10 cellular contexts compared by ENCODE assay signal in the genomic region with DNA sequence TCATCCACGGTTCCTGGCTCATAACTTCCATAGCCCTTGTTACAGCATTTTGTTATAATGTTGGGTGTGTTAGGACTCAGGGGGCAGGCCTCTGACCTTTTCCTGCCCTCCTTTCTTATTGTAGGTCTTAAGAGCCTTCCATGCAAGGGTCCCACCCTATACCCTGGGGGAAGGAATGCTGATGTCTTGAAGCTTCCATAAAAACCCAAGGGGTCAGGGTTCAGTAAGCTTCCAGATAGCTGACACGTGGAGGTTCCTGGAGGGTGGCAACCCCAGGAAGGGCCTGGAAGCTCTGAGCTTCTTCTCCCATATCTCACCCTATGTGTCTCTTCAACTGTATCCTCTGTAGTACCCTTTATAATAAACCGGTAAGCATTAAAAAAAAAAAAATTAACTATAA.
"Had no signal": no experiment of that assay in that cellular context is flagged by ENCODE, and none has a peak within 500 bp of the region (broad histone marks: within the 10 kb centered on the region; RNA-seq: fewer than 3 reads in every experiment).

No MANE protein-coding gene starts in this region.

- H3K4me2 ChIP-seq: GM23338, KMS-11 had no signal

- DNase-seq: H9, HCEC 1CT, KBM-7 had no signal

- FAIRE-seq: H1, H54, HepG2 had no signal

- H3K9me3 Mint-ChIP-seq: GM23338, IgD-negative memory B cell had no signal

- H3K27ac ChIP-seq: HL-60, KMS-11 had no signal

- H3K4me3 Mint-ChIP-seq: GM23338, H9, IgD-negative memory B cell had no signal

- ATAC-seq: GM23338, HepG2 had no signal

- H3K27me3 Mint-ChIP-seq: IgD-negative memory B cell had no signal

- H3K27ac Mint-ChIP-seq: GM23338, H9, IgD-negative memory B cell had no signal

- H3K4me3 ChIP-seq: GM23338 had no signal

- H3K9ac ChIP-seq: KMS-11 had no signal
